In the genomic region with DNA sequence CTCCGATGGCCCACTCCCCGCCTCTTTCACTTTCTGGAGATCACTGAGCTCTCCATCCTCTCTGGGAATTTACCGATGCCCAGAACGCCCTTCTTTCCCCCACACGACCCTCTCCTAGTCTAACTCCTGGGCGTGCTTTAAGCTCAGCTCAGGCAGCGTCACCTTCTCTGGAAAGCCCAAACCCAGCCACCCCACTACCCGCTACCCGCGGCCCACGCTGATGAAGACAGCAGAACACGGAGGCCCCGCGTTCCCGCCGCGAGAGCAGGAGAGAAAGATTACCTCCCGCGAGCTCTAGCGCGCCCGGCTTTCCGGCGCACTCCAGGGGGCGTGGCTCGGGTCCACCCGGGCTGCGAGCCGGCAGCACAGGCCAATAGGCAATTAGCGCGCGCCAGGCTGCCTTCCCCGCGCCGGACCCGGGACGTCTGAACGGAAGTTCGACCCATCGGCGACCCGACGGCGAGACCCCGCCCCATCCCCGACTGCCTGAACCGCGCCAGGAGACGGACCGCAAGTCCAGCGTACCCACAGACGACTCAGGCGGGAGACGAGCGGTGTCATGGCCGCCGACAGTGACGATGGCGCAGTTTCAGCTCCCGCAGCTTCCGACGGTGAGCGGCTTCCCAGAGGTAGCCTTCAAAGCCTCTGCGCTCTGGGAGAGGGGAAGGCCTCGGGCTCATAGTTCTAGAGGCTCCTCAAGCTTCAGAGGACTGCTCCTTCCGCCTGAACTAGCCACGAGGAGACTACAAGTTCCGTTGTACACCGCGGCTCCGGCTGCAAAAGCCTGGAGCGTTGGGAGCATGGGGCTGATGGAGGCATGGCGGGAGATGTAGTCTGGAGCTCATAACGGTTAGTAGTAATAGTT, we compare ENCODE assay signal across 8 cellular contexts. TPM values are rescaled to one million over a fixed set of nuclear protein-coding genes. Genes with fewer than 3 reads are reported as not detected.
DNase-seq lines count a peak whose midpoint lies in the region; ATAC-seq and TF ChIP-seq lines count a peak whose summit lies in the region.

Gene MUTYH (minus strand): TSS at position 747 of the 865 bp plus-strand sequence. CDS start 5,935 bp downstream, outside the sequence.
Gene TOE1 (plus strand): TSS at position 477 of the 865 bp plus-strand sequence. CDS start 83 bp downstream, at position 560.

- intact Hi-C loops in spleen (cut with DNase I; ENCODE audit: low total_unique reads) = no loop called here

- H3K4me3 ChIP-seq in spleen = peak within 1 kb of the TSS; percentile 69 to 95 (median 84)

- peak within 1 kb of the TSS; percentile 94 to 99 (median 98) for H3K27ac ChIP-seq in spleen

- H3K9me3 ChIP-seq in spleen = no peaks in the 10 kb centered on the region

- WGBS in spleen, 5 donors = 0 to 1% (median 1%) methylated on average over 30 to 74 of the region's 74 CpGs

- H3K4me1 ChIP-seq in spleen = peaks cover 23 to 56% (median 40%) of the 10 kb centered on the region in 6 donors

- peak in 2 of 3 donors; percentile 5 to 56 for TF ChIP-seq POLR2A in spleen (IDR thresholded peaks at IDR 0.05)

- no peaks in the 10 kb centered on the region for H3K27me3 ChIP-seq in spleen (replicated peaks in 1 of 7)

- DNase-seq in AG20443 (ENCODE audit: low spot score) (peak; percentile 97), NCI-H446 treated with DMSO at 0.1 percent for 48 hours (lab: John Stamatoyannopoulos, UW) (peak; percentile 90), cerebellar cortex (ENCODE audit: low spot score) (peak; percentile 95), iris pigment epithelial cell (ENCODE audit: low read depth) (peak; percentile 94), spleen (peak; percentile 99)

- ATAC-seq in GM19043 (IDR thresholded peaks at IDR 0.05; ENCODE audit: low read depth, unreplicated experiment) = peak; percentile 75
- peak; percentile 85 for ATAC-seq in HG03354 (IDR thresholded peaks at IDR 0.05; ENCODE audit: poor library complexity, severe bottlenecking, unreplicated experiment)
- ATAC-seq in activated CD4-positive, CD25-positive, alpha-beta regulatory T cell treated with anti-CD3 and anti-CD28 coated beads, Interleukin-2, amount 50 U/mL, for 24 hours = peak; percentile 86 to 87

- H3K36me3 ChIP-seq in spleen = peaks cover 3 to 38% (median 32%) of the 10 kb centered on the region in 6 donors

- TF ChIP-seq CTCF in spleen (IDR thresholded peaks at IDR 0.05 in 8 of 11, conservative IDR thresholded peaks at IDR 0.05 in 3 of 11) = peak in 5 of 11 experiments; percentile 10 to 34 (median 17)

RNA-seq across cellular contexts. Expression of gene MUTYH, which starts in this region (rescaled TPM):
- total RNA-seq in spleen = 10 to 100 TPM; 26.3 to 41.1 (median 36.4) TPM
- polyA plus RNA-seq in spleen = 10 to 100 TPM; 25.4 to 46.9 (median 37.9) TPM

RNA-seq across cellular contexts. Expression of gene TOE1, which starts in this region (rescaled TPM):
- 10 to 100 TPM in 6 of 7 donors, 1 to 10 TPM in 1; 8.9 to 12.6 (median 11.7) TPM for total RNA-seq in spleen
- 10 to 100 TPM in 2 of 3 donors, 1 to 10 TPM in 1; 8.7 to 11.6 (median 10.6) TPM for polyA plus RNA-seq in spleen

Comparison
In these comparisons a context has a peak if more than half of its experiments do, and no peak if none do; other contexts are left out.
1. Peak in every context shown above with its lines: DNase-seq, ATAC-seq, H3K4me3 ChIP-seq and H3K27ac ChIP-seq.